In genomic region chr11:134033276-134033675, GRCh38 we compare ENCODE assay signal across 10 cellular contexts. TPM values are rescaled to one million over a fixed set of nuclear protein-coding genes. Genes with fewer than 3 reads are reported as not detected.
DNase-seq lines count a peak whose midpoint lies in the region; ATAC-seq and TF ChIP-seq lines count a peak whose summit lies in the region.
"Had no signal": no experiment of that assay in that cellular context is flagged by ENCODE, and none has a peak within 500 bp of the region (broad histone marks: within the 10 kb centered on the region; RNA-seq: fewer than 3 reads in every experiment).

No MANE protein-coding gene starts in this region.

- no peak overlapping the region for H3K4me3 ChIP-seq in mucosa of stomach (ENCODE audit: low read length)
- H3K4me3 ChIP-seq in thyroid gland (replicated peaks in 1 of 3) = no peak overlapping the region
- H3K4me3 ChIP-seq: SJSA1 had no signal

- DNase-seq in activated CD8-positive, alpha-beta memory T cell treated with anti-CD3 and anti-CD28 coated beads, Interleukin-2, amount 10 ng/mL, durations not matched to agents 7 days and 5 days = no peak
- DNase-seq in activated CD8-positive, alpha-beta memory T cell treated with anti-CD3 and anti-CD28 coated beads for 24 hours = no peak
- no peak for DNase-seq in thyroid gland
- DNase-seq in AML-193 (lab: John Stamatoyannopoulos, UW) = no peak
- no peak for DNase-seq in NCI-H146 (lab: John Stamatoyannopoulos, UW)
- DNase-seq in NOMO-1 treated with dmso at 0.1 percent for 144 hours (lab: John Stamatoyannopoulos, UW; ENCODE audit: unreplicated experiment) = no peak

- peaks cover 36% of the 10 kb centered on the region for H3K4me1 ChIP-seq in mucosa of stomach (ENCODE audit: control insufficient read depth, insufficient read depth, low read length)
- peaks cover 11 to 35% of the 10 kb centered on the region in 2 donors for H3K4me1 ChIP-seq in thyroid gland
- H3K4me1 ChIP-seq: SJSA1 had no signal

- H3K4me3 Mint-ChIP-seq in activated CD8-positive, alpha-beta memory T cell treated with anti-CD3 and anti-CD28 coated beads, Interleukin-2, amount 10 ng/mL, durations not matched to agents 7 days and 5 days = no peak overlapping the region
- H3K4me3 Mint-ChIP-seq in brain = peak overlapping the region; percentile 57 to 85 (median 78)

- peak overlapping the region; percentile 58 for H3K27ac Mint-ChIP-seq in activated CD8-positive, alpha-beta memory T cell treated with anti-CD3 and anti-CD28 coated beads, Interleukin-2, amount 10 ng/mL, durations not matched to agents 7 days and 5 days
- H3K27ac Mint-ChIP-seq in brain = peak overlapping the region; percentile 92 to 98 (median 92)

- ATAC-seq in activated CD8-positive, alpha-beta memory T cell treated with anti-CD3 and anti-CD28 coated beads, Interleukin-2, amount 10 ng/mL, durations not matched to agents 7 days and 5 days = no peak

- H3K36me3 Mint-ChIP-seq in activated CD8-positive, alpha-beta memory T cell treated with anti-CD3 and anti-CD28 coated beads, Interleukin-2, amount 10 ng/mL, durations not matched to agents 7 days and 5 days = peaks cover 2% of the 10 kb centered on the region
- no peaks in the 10 kb centered on the region for H3K36me3 Mint-ChIP-seq in brain

- peak overlapping the region; percentile 65 to 99 (median 83) for H3K27ac ChIP-seq in thyroid gland
- H3K27ac ChIP-seq: neutrophil, SJSA1 had no signal

- peaks cover 5% of the 10 kb centered on the region for H3K27me3 Mint-ChIP-seq in activated CD8-positive, alpha-beta memory T cell treated with anti-CD3 and anti-CD28 coated beads, Interleukin-2, amount 10 ng/mL, durations not matched to agents 7 days and 5 days
- H3K27me3 Mint-ChIP-seq in brain = peaks cover 5% of the 10 kb centered on the region

- H3K9ac ChIP-seq in mucosa of stomach (ENCODE audit: low read length) = peak overlapping the region; percentile 54

- CTCF ChIA-PET in activated CD8-positive, alpha-beta memory T cell treated with anti-CD3 and anti-CD28 coated beads, Interleukin-2, amount 10 ng/mL, durations not matched to agents 7 days and 5 days (lab: Charles Lee) = interaction anchor here (1.1 to 3.3 kb wide), 4 partner anchors 17 to 105 kb away, joined by 3 to 22 read pairs (median 16); no protein-coding TSS in a partner anchor

- no peaks in the 10 kb centered on the region for H3K9me3 Mint-ChIP-seq in activated CD8-positive, alpha-beta memory T cell treated with anti-CD3 and anti-CD28 coated beads, Interleukin-2, amount 10 ng/mL, durations not matched to agents 7 days and 5 days (ENCODE audit: low read depth)
- H3K9me3 Mint-ChIP-seq in brain = peaks cover 0 to 3% (median 0%) of the 10 kb centered on the region in 5 experiments

- H3K27me3 ChIP-seq in mucosa of stomach (ENCODE audit: control insufficient read depth, insufficient read depth, low read length) = peaks cover 25% of the 10 kb centered on the region
- H3K27me3 ChIP-seq in thyroid gland = no peaks in the 10 kb centered on the region
- H3K27me3 ChIP-seq: SJSA1 had no signal

- no peaks in the 10 kb centered on the region for H3K9me3 ChIP-seq in mucosa of stomach (ENCODE audit: control insufficient read depth, low read length)
- no peaks in the 10 kb centered on the region for H3K9me3 ChIP-seq in thyroid gland
- H3K9me3 ChIP-seq: neutrophil, SJSA1 had no signal

- 75 to 77% methylated on average over 7 to 9 of the region's 9 CpGs for WGBS in thyroid gland, 2 donors

- TF ChIP-seq CTCF in brain (conservative IDR thresholded peaks at IDR 0.05) (no peak), thyroid gland (IDR thresholded peaks at IDR 0.05) (no peak)

- H3K36me3 ChIP-seq in mucosa of stomach (ENCODE audit: control insufficient read depth, insufficient read depth, low read length) (no peaks in the 10 kb centered on the region), thyroid gland (no peaks in the 10 kb centered on the region)
- H3K36me3 ChIP-seq: neutrophil, SJSA1 had no signal

- intact Hi-C loops in thyroid gland (cut with DNase I) = no loop called here

- no peak for TF ChIP-seq POLR2A in thyroid gland (IDR thresholded peaks at IDR 0.05)

- H3K4me1 Mint-ChIP-seq in activated CD8-positive, alpha-beta memory T cell treated with anti-CD3 and anti-CD28 coated beads, Interleukin-2, amount 10 ng/mL, durations not matched to agents 7 days and 5 days = peaks cover 51% of the 10 kb centered on the region
- peaks cover 92% of the 10 kb centered on the region for H3K4me1 Mint-ChIP-seq in brain

RNA-seq across cellular contexts. Expression of gene JAM3, which starts 35.6 kb away (rescaled TPM):
- total RNA-seq in activated CD8-positive, alpha-beta memory T cell treated with anti-CD3 and anti-CD28 coated beads, Interleukin-2, amount 10 ng/mL, durations not matched to agents 7 days and 5 days = 1 to 10 TPM; 3.2 to 4.4 TPM
- polyA plus RNA-seq in brain (ENCODE audit: insufficient read depth, low read depth, low replicate concordance) = 125 TPM
- 10 to 100 TPM; 13.3 to 36.0 (median 16.8) TPM for total RNA-seq in thyroid gland
